11 cellular contexts compared by ENCODE assay signal in the genomic region with DNA sequence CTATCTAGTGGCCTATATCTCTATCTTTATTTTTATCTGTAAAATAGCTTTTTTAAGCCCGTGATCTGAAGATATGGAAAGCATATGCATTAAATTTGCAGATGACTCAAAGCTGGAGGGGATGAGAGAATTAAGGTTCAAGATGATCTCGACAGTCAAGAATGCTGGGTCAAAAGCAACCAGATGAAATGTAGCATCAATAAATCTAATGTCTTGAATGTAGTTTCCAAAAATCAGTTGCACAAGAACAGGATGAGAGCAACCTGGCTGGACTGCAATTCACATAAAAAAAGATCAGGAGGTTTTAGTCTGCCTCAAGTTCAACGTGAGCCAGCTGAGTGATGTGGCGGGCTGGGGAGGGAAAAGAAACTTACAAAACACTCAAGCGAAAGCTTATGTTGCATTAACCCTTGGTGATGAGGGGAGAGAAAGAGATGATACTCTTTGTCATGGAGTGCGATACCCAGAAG.
DNase-seq lines count a peak whose midpoint lies in the region; ATAC-seq and TF ChIP-seq lines count a peak whose summit lies in the region.
"Had no signal": no experiment of that assay in that cellular context is flagged by ENCODE, and none has a peak within 500 bp of the region (broad histone marks: within the 10 kb centered on the region; RNA-seq: fewer than 3 reads in every experiment).

No MANE protein-coding gene starts in this region.

- no peaks in the 10 kb centered on the region for H3K36me3 Mint-ChIP-seq in nephron progenitor cell (ENCODE audit: low read depth)

- H3K9me3 Mint-ChIP-seq in nephron progenitor cell, result no peaks in the 10 kb centered on the region
- H3K9me3 Mint-ChIP-seq: activated naive CD4-positive, alpha-beta T cell treated with anti-CD3 and anti-CD28 coated beads for 36 hours had no signal

- peak overlapping the region; percentile 97 for H3K27ac ChIP-seq in OCI-LY3 (ENCODE audit: low read length)
- H3K27ac ChIP-seq in muscle layer of colon (ENCODE audit: low read depth, low read length), result peak overlapping the region; percentile 71
- H3K27ac ChIP-seq in coronary artery, result no peak overlapping the region
- H3K27ac ChIP-seq: SK-N-MC had no signal

- peak; percentile 37 for ATAC-seq in HG02759 (IDR thresholded peaks at IDR 0.05; ENCODE audit: unreplicated experiment)

- H3K4me1 ChIP-seq in OCI-LY3 (ENCODE audit: low read length) (peaks cover 61% of the 10 kb centered on the region), muscle layer of colon (ENCODE audit: insufficient read depth, low read length) (peaks cover 58% of the 10 kb centered on the region)

- H3K27me3 Mint-ChIP-seq in nephron progenitor cell (ENCODE audit: low read depth, poor library complexity), result peaks cover 3% of the 10 kb centered on the region

- H3K4me1 Mint-ChIP-seq in nephron progenitor cell, result peaks cover 46% of the 10 kb centered on the region

- 0 out of 2 replicates have a peak, but pooled peaks cover 3% of the 10 kb centered on the region for H3K79me2 ChIP-seq in OCI-LY3 (ENCODE audit: low read length)

- H3K9ac ChIP-seq in OCI-LY3 (ENCODE audit: low read length) (peak overlapping the region; percentile 93), muscle layer of colon (ENCODE audit: low read length) (no peak overlapping the region)

- H3K4me2 ChIP-seq in OCI-LY3 (ENCODE audit: low read length), result peak overlapping the region; percentile 92

- TF ChIP-seq CTCF in OCI-LY3 (IDR thresholded peaks at IDR 0.05; ENCODE audit: low read depth, low read length), result no peak
- no peak for TF ChIP-seq CTCF in nephron progenitor cell (IDR thresholded peaks at IDR 0.05)
- no peak for TF ChIP-seq CTCF in coronary artery (IDR thresholded peaks at IDR 0.05)

- peak overlapping the region; percentile 65 for H3K4me3 ChIP-seq in OCI-LY3 (ENCODE audit: low read length)
- no peak overlapping the region for H3K4me3 ChIP-seq in muscle layer of colon (ENCODE audit: low read depth in 1 of 2, low read length in 2 of 2)
- H3K4me3 ChIP-seq in coronary artery, result no peak overlapping the region
- H3K4me3 ChIP-seq: SK-N-MC had no signal

- no peak overlapping the region for H3K27ac Mint-ChIP-seq in nephron progenitor cell
- H3K27ac Mint-ChIP-seq: activated naive CD4-positive, alpha-beta T cell treated with anti-CD3 and anti-CD28 coated beads for 36 hours; progenitor cell of endocrine pancreas had no signal

- H3K4me3 Mint-ChIP-seq in nephron progenitor cell, result no peak overlapping the region
- H3K4me3 Mint-ChIP-seq: activated naive CD4-positive, alpha-beta T cell treated with anti-CD3 and anti-CD28 coated beads for 36 hours had no signal

- H3K36me3 ChIP-seq in OCI-LY3 (replicated peaks; ENCODE audit: low read depth, low read length) (peaks cover 3% of the 10 kb centered on the region), muscle layer of colon (ENCODE audit: insufficient read depth, low read length) (no peaks in the 10 kb centered on the region)

- H3K9me3 ChIP-seq in OCI-LY3 (ENCODE audit: insufficient read depth, low read length) (no peaks in the 10 kb centered on the region), muscle layer of colon (ENCODE audit: low read length) (no peaks in the 10 kb centered on the region)

- no peaks in the 10 kb centered on the region for H4K20me1 ChIP-seq in OCI-LY3 (ENCODE audit: insufficient read depth, low read length)

- no peak overlapping the region for H2AFZ ChIP-seq in OCI-LY3 (ENCODE audit: low read depth, low read length)

- peak; percentile 77 for DNase-seq in GM04503 (ENCODE audit: low read depth)
- DNase-seq in nephron progenitor cell, result no peak
- no peak for DNase-seq in coronary artery (ENCODE audit: low spot score)
- DNase-seq in central memory CD4-positive, alpha-beta T cell, result no peak
- DNase-seq in NCI-H1417 treated with DMSO at 0.1 percent for 48 hours (lab: John Stamatoyannopoulos, UW), result no peak
- DNase-seq: activated naive CD4-positive, alpha-beta T cell treated with anti-CD3 and anti-CD28 coated beads for 36 hours had no signal

- H3K27me3 ChIP-seq in OCI-LY3 (ENCODE audit: low read depth, low read length) (no peaks in the 10 kb centered on the region), muscle layer of colon (ENCODE audit: control insufficient read depth in 1 of 2, insufficient read depth in 2 of 2, low read length in 2 of 2) (no peaks in the 10 kb centered on the region)

Comparison
In these comparisons a context has a peak if more than half of its experiments do, and no peak if none do; other contexts are left out.
1. H3K27ac ChIP-seq: peak in OCI-LY3 (single experiment) and muscle layer of colon (single experiment); none in coronary artery (0 of 2).